14 cellular contexts compared by ENCODE assay signal in genomic region chr2:105557515-105557914, GRCh38.
"Had no signal": no experiment of that assay in that cellular context is flagged by ENCODE, and none has a peak within 500 bp of the region (broad histone marks: within the 10 kb centered on the region; RNA-seq: fewer than 3 reads in every experiment).

No MANE protein-coding gene starts in this region.

- H3K36me3 ChIP-seq: pancreas, tibial nerve had no signal

- H3K4me3 Mint-ChIP-seq: activated B cell treated with CpG ODN at 0.5 μM for 24 hours; activated T-cell treated with anti-CD3 and anti-CD28 coated beads, Interleukin-2, amount 50 U/mL, for 24 hours; memory B cell; stimulated activated effector memory CD8-positive, alpha-beta T cell treated with anti-CD3 and anti-CD28 coated beads, Interleukin-12 subunit alpha, Interleukin-12 subunit beta, amount 100 ng/mL, for 72 hours had no signal

- H3K4me1 ChIP-seq: pancreas had no signal

- H3K4me1 Mint-ChIP-seq: activated B cell treated with CpG ODN at 0.5 μM for 24 hours, memory B cell had no signal

- H3K27me3 ChIP-seq: pancreas, tibial nerve had no signal

- H3K4me3 ChIP-seq: pancreas, tibial nerve had no signal

- DNase-seq: activated B cell treated with CpG ODN at 0.5 μM for 24 hours; activated gamma-delta T cell treated with Interleukin-2 at 50 U/mL for 16 hours; activated T-cell treated with anti-CD3 and anti-CD28 coated beads, Interleukin-2, amount 50 U/mL, for 24 hours; effector memory CD4-positive, alpha-beta T cell; pancreas; SHP77; small intestine; T-helper 2 cell had no signal

- FAIRE-seq: astrocyte, pancreas, small intestine, TTC549 had no signal

- H3K27ac Mint-ChIP-seq: activated B cell treated with CpG ODN at 0.5 μM for 24 hours; activated T-cell treated with anti-CD3 and anti-CD28 coated beads, Interleukin-2, amount 50 U/mL, for 24 hours; memory B cell; stimulated activated effector memory CD8-positive, alpha-beta T cell treated with anti-CD3 and anti-CD28 coated beads, Interleukin-12 subunit alpha, Interleukin-12 subunit beta, amount 100 ng/mL, for 72 hours had no signal

- ATAC-seq: stimulated activated effector memory CD8-positive, alpha-beta T cell treated with anti-CD3 and anti-CD28 coated beads, Interleukin-12 subunit alpha, Interleukin-12 subunit beta, amount 100 ng/mL, for 72 hours had no signal

- H3K36me3 Mint-ChIP-seq: memory B cell; stimulated activated effector memory CD8-positive, alpha-beta T cell treated with anti-CD3 and anti-CD28 coated beads, Interleukin-12 subunit alpha, Interleukin-12 subunit beta, amount 100 ng/mL, for 72 hours had no signal

- H3K9me3 ChIP-seq: pancreas, tibial nerve had no signal

- H3K9me3 Mint-ChIP-seq: activated B cell treated with CpG ODN at 0.5 μM for 24 hours; activated T-cell treated with anti-CD3 and anti-CD28 coated beads, Interleukin-2, amount 50 U/mL, for 24 hours; memory B cell; stimulated activated effector memory CD8-positive, alpha-beta T cell treated with anti-CD3 and anti-CD28 coated beads, Interleukin-12 subunit alpha, Interleukin-12 subunit beta, amount 100 ng/mL, for 72 hours had no signal

- H3K27ac ChIP-seq: epithelial cell of prostate, pancreas, tibial nerve had no signal
